13 cellular contexts compared by ENCODE assay signal in genomic region chr11:67381244-67381972, GRCh38. TPM values are rescaled to one million over a fixed set of nuclear protein-coding genes. Genes with fewer than 3 reads are reported as not detected.
A peak's percentile ranks its signal among the peaks of the same experiment; 100 is the strongest.
DNase-seq lines count a peak whose midpoint lies in the region; ATAC-seq lines count a peak whose summit lies in the region.
"Had no signal": no experiment of that assay in that cellular context is flagged by ENCODE, and none has a peak within 500 bp of the region (broad histone marks: within the 10 kb centered on the region; RNA-seq: fewer than 3 reads in every experiment).

No MANE protein-coding gene starts in this region.

- H3K4me2 ChIP-seq in Karpas-422 (ENCODE audit: low read depth, low read length, poor library complexity, severe bottlenecking): peak overlapping the region; percentile 63

- POLR2A ChIA-PET in CD8-positive, alpha-beta memory T cell (lab: Charles Lee): interaction anchor here (0.6 to 4.3 kb wide), 6 partner anchors 10 to 62 kb away, joined by 3 to 46 read pairs (median 4); partner anchors contain the start of gene POLD4
- POLR2A ChIA-PET in T-cell (lab: Charles Lee): interaction anchor here in 1 of 2 donors (0.6 kb wide), 1 partner anchor 39 kb away, joined by 4 read pairs; no protein-coding TSS in a partner anchor
- POLR2A ChIA-PET in naive thymus-derived CD4-positive, alpha-beta T cell (lab: Charles Lee): interaction anchor here (0.6 to 16.2 kb wide), 7 partner anchors 10 to 93 kb away, joined by 3 to 272 read pairs (median 6); partner anchors contain the start of genes ANKRD13D, POLD4, PPP1CA and RAD9A

- no peak overlapping the region for H3K4me3 Mint-ChIP-seq in CD8-positive, alpha-beta memory T cell
- H3K4me3 Mint-ChIP-seq in T-cell: no peak overlapping the region
- H3K4me3 Mint-ChIP-seq in naive thymus-derived CD4-positive, alpha-beta T cell: no peak overlapping the region
- H3K4me3 Mint-ChIP-seq: activated T-cell treated with anti-CD3 and anti-CD28 coated beads, Interleukin-2, amount 50 U/mL, for 24 hours had no signal

- H3K9me2 ChIP-seq in Karpas-422 (replicated peaks; ENCODE audit: insufficient read depth, low read length): no peaks in the 10 kb centered on the region

- intact Hi-C loops in naive thymus-derived CD4-positive, alpha-beta T cell (cut with micrococcal nuclease): no loop called here

- H3K4me1 ChIP-seq in CD8-positive, alpha-beta memory T cell (ENCODE audit: insufficient read depth, low read length): peaks cover 8% of the 10 kb centered on the region
- peaks cover 21% of the 10 kb centered on the region for H3K4me1 ChIP-seq in Karpas-422 (ENCODE audit: low read length)
- peaks cover 0 to 5% of the 10 kb centered on the region in 2 donors for H3K4me1 ChIP-seq in naive thymus-derived CD4-positive, alpha-beta T cell (ENCODE audit: control insufficient read depth in 2 of 2, insufficient read depth in 2 of 2, low read length in 2 of 2)

- H4K20me1 ChIP-seq in Karpas-422 (ENCODE audit: insufficient read depth, low read depth, low read length): no peaks in the 10 kb centered on the region

- no peaks in the 10 kb centered on the region for H3K36me3 ChIP-seq in CD8-positive, alpha-beta memory T cell (ENCODE audit: insufficient read depth, low read length)
- H3K36me3 ChIP-seq in Karpas-422 (ENCODE audit: insufficient read depth, low read length): no peaks in the 10 kb centered on the region
- H3K36me3 ChIP-seq in naive thymus-derived CD4-positive, alpha-beta T cell (ENCODE audit: control insufficient read depth in 2 of 3, insufficient read depth in 3 of 3, low read length in 3 of 3): no peaks in the 10 kb centered on the region
- H3K36me3 ChIP-seq: tibial artery had no signal

- peaks cover 5 to 24% (median 11%) of the 10 kb centered on the region in 3 donors for H3K4me1 Mint-ChIP-seq in CD8-positive, alpha-beta memory T cell
- peaks cover 5 to 13% (median 5%) of the 10 kb centered on the region in 3 donors for H3K4me1 Mint-ChIP-seq in T-cell
- peaks cover 6 to 20% (median 8%) of the 10 kb centered on the region in 7 donors for H3K4me1 Mint-ChIP-seq in naive thymus-derived CD4-positive, alpha-beta T cell

- no peak for ATAC-seq in T-cell (replicated peaks in 1 of 4)
- peak; percentile 60 for ATAC-seq in naive thymus-derived CD4-positive, alpha-beta T cell
- no peak for ATAC-seq in HG02610 (IDR thresholded peaks at IDR 0.05; ENCODE audit: unreplicated experiment)
- no peak for ATAC-seq in HG02852 (IDR thresholded peaks at IDR 0.05; ENCODE audit: unreplicated experiment)

- no peaks in the 10 kb centered on the region for H3K36me3 Mint-ChIP-seq in CD8-positive, alpha-beta memory T cell
- H3K36me3 Mint-ChIP-seq in T-cell: no peaks in the 10 kb centered on the region
- H3K36me3 Mint-ChIP-seq in naive thymus-derived CD4-positive, alpha-beta T cell: no peaks in the 10 kb centered on the region

- no peak for DNase-seq in CD8-positive, alpha-beta memory T cell
- DNase-seq in Karpas-422: peak; percentile 83
- no peak for DNase-seq in T-cell
- DNase-seq in naive thymus-derived CD4-positive, alpha-beta T cell: no peak
- DNase-seq in SHP77 (lab: John Stamatoyannopoulos, UW): no peak
- DNase-seq in COLO829 (ENCODE audit: low spot score): no peak
- DNase-seq: activated T-cell treated with anti-CD3 and anti-CD28 coated beads, Interleukin-2, amount 50 U/mL, for 24 hours; mesendoderm; NCI-H1105 had no signal

- H3K9me3 ChIP-seq in CD8-positive, alpha-beta memory T cell (ENCODE audit: low read length): no peaks in the 10 kb centered on the region
- no peaks in the 10 kb centered on the region for H3K9me3 ChIP-seq in Karpas-422 (ENCODE audit: low read length)
- H3K9me3 ChIP-seq in naive thymus-derived CD4-positive, alpha-beta T cell (ENCODE audit: control insufficient read depth in 2 of 3, low read length in 3 of 3): no peaks in the 10 kb centered on the region
- H3K9me3 ChIP-seq: tibial artery had no signal

- H3K9me3 Mint-ChIP-seq in CD8-positive, alpha-beta memory T cell: no peaks in the 10 kb centered on the region
- H3K9me3 Mint-ChIP-seq in T-cell: no peaks in the 10 kb centered on the region
- H3K9me3 Mint-ChIP-seq in naive thymus-derived CD4-positive, alpha-beta T cell: no peaks in the 10 kb centered on the region
- H3K9me3 Mint-ChIP-seq: activated T-cell treated with anti-CD3 and anti-CD28 coated beads, Interleukin-2, amount 50 U/mL, for 24 hours had no signal

- H3K27me3 ChIP-seq in CD8-positive, alpha-beta memory T cell (ENCODE audit: insufficient read depth, low read length, poor library complexity, severe bottlenecking): peaks cover 5% of the 10 kb centered on the region
- H3K27me3 ChIP-seq in Karpas-422 (ENCODE audit: low read length): no peaks in the 10 kb centered on the region
- H3K27me3 ChIP-seq in naive thymus-derived CD4-positive, alpha-beta T cell (ENCODE audit: control insufficient read depth in 2 of 2, insufficient read depth in 2 of 2, low read length in 2 of 2): no peaks in the 10 kb centered on the region

- H3K27ac Mint-ChIP-seq in CD8-positive, alpha-beta memory T cell: peak overlapping the region in 6 of 8 donors; percentile 44 to 87 (median 64)
- H3K27ac Mint-ChIP-seq in T-cell: peak overlapping the region; percentile 13 to 76
- H3K27ac Mint-ChIP-seq in naive thymus-derived CD4-positive, alpha-beta T cell: no peak overlapping the region
- H3K27ac Mint-ChIP-seq: activated T-cell treated with anti-CD3 and anti-CD28 coated beads, Interleukin-2, amount 50 U/mL, for 24 hours had no signal

- CTCF ChIA-PET in CD8-positive, alpha-beta memory T cell (lab: Charles Lee): interaction anchor here (0.9 to 25.1 kb wide), 19 partner anchors 9 to 128 kb away, joined by 3 to 860 read pairs (median 9); partner anchors contain the start of genes CLCF1, POLD4, PPP1CA and RAD9A
- CTCF ChIA-PET in T-cell (lab: Charles Lee): interaction anchor here (0.6 to 7.0 kb wide), 14 partner anchors 7 to 128 kb away, joined by 3 to 128 read pairs (median 4); partner anchors contain the start of genes POLD4 (in 2 of the 2) and CLCF1 (in 1 of the 2)
- CTCF ChIA-PET in naive thymus-derived CD4-positive, alpha-beta T cell (lab: Charles Lee): interaction anchor here (0.6 to 21.2 kb wide), 18 partner anchors 9 to 992 kb away, joined by 3 to 495 read pairs (median 6); partner anchors contain the start of genes CLCF1, POLD4 and PPP1CA

- no peak overlapping the region for H3K27ac ChIP-seq in CD8-positive, alpha-beta memory T cell (ENCODE audit: low read depth, low read length)
- H3K27ac ChIP-seq in Karpas-422 (ENCODE audit: low read length): peak overlapping the region; percentile 72
- no peak overlapping the region for H3K27ac ChIP-seq in naive thymus-derived CD4-positive, alpha-beta T cell (ENCODE audit: low read depth, low read length)
- H3K27ac ChIP-seq: tibial artery had no signal

- H3K79me2 ChIP-seq in Karpas-422 (ENCODE audit: low read length): no peaks in the 10 kb centered on the region

- H3K27me3 Mint-ChIP-seq in CD8-positive, alpha-beta memory T cell: peaks cover 0 to 3% of the 10 kb centered on the region in 2 donors
- peaks cover 3 to 8% of the 10 kb centered on the region in 2 donors for H3K27me3 Mint-ChIP-seq in T-cell
- H3K27me3 Mint-ChIP-seq in naive thymus-derived CD4-positive, alpha-beta T cell: peaks cover 0 to 44% (median 0%) of the 10 kb centered on the region in 5 donors

- peak overlapping the region; percentile 54 for H3K9ac ChIP-seq in Karpas-422 (ENCODE audit: low read length)

- peak overlapping the region; percentile 32 for H2AFZ ChIP-seq in Karpas-422 (ENCODE audit: low read length)

- H3K4me3 ChIP-seq in CD8-positive, alpha-beta memory T cell (ENCODE audit: low read length): no peak overlapping the region
- peak overlapping the region; percentile 39 for H3K4me3 ChIP-seq in Karpas-422 (ENCODE audit: low read length)
- no peak overlapping the region for H3K4me3 ChIP-seq in naive thymus-derived CD4-positive, alpha-beta T cell (ENCODE audit: low read length)
- H3K4me3 ChIP-seq: tibial artery had no signal

RNA-seq across cellular contexts. Expression of gene CLCF1, which starts 8.0 kb away (rescaled TPM):
- total RNA-seq in CD8-positive, alpha-beta memory T cell: 1 to 10 TPM; 3.5 to 4.2 TPM
- polyA plus RNA-seq in CD8-positive, alpha-beta memory T cell: 4.6 TPM
- 6.4 and 13.9 TPM in 2 replicates for total RNA-seq in Karpas-422 (2014; rRNA removed; shearing (Covaris generic); ENCODE audit: low replicate concordance)
- 1 to 10 TPM; 2.2 to 8.5 (median 4.1) TPM for total RNA-seq in T-cell
- 1 to 10 TPM in 2 of 5 experiments, under 1 TPM in 3; 0.32 to 7.8 (median 0.70) TPM for total RNA-seq in naive thymus-derived CD4-positive, alpha-beta T cell
- polyA plus RNA-seq in naive thymus-derived CD4-positive, alpha-beta T cell: not detected

RNA-seq across cellular contexts. Expression of gene RAD9A, which starts 10.4 kb away (rescaled TPM):
- total RNA-seq in CD8-positive, alpha-beta memory T cell: 10 to 100 TPM; 36.8 to 38.8 TPM
- 9.4 TPM for polyA plus RNA-seq in CD8-positive, alpha-beta memory T cell
- 14.8 and 19.2 TPM in 2 replicates for total RNA-seq in Karpas-422 (2014; rRNA removed; shearing (Covaris generic); ENCODE audit: low replicate concordance)
- 10 to 100 TPM; 34.9 to 63.8 (median 56.2) TPM for total RNA-seq in T-cell
- total RNA-seq in naive thymus-derived CD4-positive, alpha-beta T cell: 10 to 100 TPM; 25.6 to 48.0 (median 45.0) TPM
- 1 to 10 TPM; 6.3 to 7.2 TPM for polyA plus RNA-seq in naive thymus-derived CD4-positive, alpha-beta T cell

RNA-seq across cellular contexts. Expression of gene PPP1CA, which starts 20.2 kb away (rescaled TPM):
- total RNA-seq in CD8-positive, alpha-beta memory T cell: 100 to 1,000 TPM; 338 to 357 TPM
- 564 TPM for polyA plus RNA-seq in CD8-positive, alpha-beta memory T cell
- total RNA-seq in Karpas-422 (2014; rRNA removed; shearing (Covaris generic); ENCODE audit: low replicate concordance): 218 and 332 TPM in 2 replicates
- total RNA-seq in T-cell: 100 to 1,000 TPM; 118 to 198 (median 186) TPM
- 100 to 1,000 TPM in 4 of 5 experiments, 10 to 100 TPM in 1; 83.0 to 339 (median 122) TPM for total RNA-seq in naive thymus-derived CD4-positive, alpha-beta T cell
- polyA plus RNA-seq in naive thymus-derived CD4-positive, alpha-beta T cell: 100 to 1,000 TPM; 350 to 363 TPM

RNA-seq across cellular contexts. Expression of gene TBC1D10C, which starts 22.5 kb away (rescaled TPM):
- 100 to 1,000 TPM; 102 to 105 TPM for total RNA-seq in CD8-positive, alpha-beta memory T cell
- 331 TPM for polyA plus RNA-seq in CD8-positive, alpha-beta memory T cell
- 52.4 and 122 TPM in 2 replicates for total RNA-seq in Karpas-422 (2014; rRNA removed; shearing (Covaris generic); ENCODE audit: low replicate concordance)
- total RNA-seq in T-cell: 100 to 1,000 TPM; 288 to 449 (median 436) TPM
- total RNA-seq in naive thymus-derived CD4-positive, alpha-beta T cell: 100 to 1,000 TPM; 243 to 425 (median 346) TPM
- polyA plus RNA-seq in naive thymus-derived CD4-positive, alpha-beta T cell: 100 to 1,000 TPM; 225 to 366 TPM
- total RNA-seq: renal cortical epithelial cell had no signal

RNA-seq across cellular contexts. Expression of gene POLD4, which starts 28.1 kb away (rescaled TPM):
- total RNA-seq in CD8-positive, alpha-beta memory T cell: 10 to 100 TPM; 32.3 to 37.8 TPM
- 91.2 TPM for polyA plus RNA-seq in CD8-positive, alpha-beta memory T cell
- total RNA-seq in Karpas-422 (2014; rRNA removed; shearing (Covaris generic); ENCODE audit: low replicate concordance): 362 and 684 TPM in 2 replicates
- total RNA-seq in T-cell: 100 to 1,000 TPM in 2 of 5 donors, 10 to 100 TPM in 3; 55.1 to 107 (median 98.0) TPM
- 100 to 1,000 TPM in 1 of 5 experiments, 10 to 100 TPM in 4; 59.9 to 104 (median 76.1) TPM for total RNA-seq in naive thymus-derived CD4-positive, alpha-beta T cell
- 100 to 1,000 TPM in 1 of 2 donors, 10 to 100 TPM in 1; 98.9 to 116 TPM for polyA plus RNA-seq in naive thymus-derived CD4-positive, alpha-beta T cell

Comparison
In these comparisons a context has a peak if more than half of its experiments do, and no peak if none do; other contexts are left out.
1. H3K27ac Mint-ChIP-seq: peak in CD8-positive, alpha-beta memory T cell (6 of 8) and T-cell (2 of 2); none in naive thymus-derived CD4-positive, alpha-beta T cell (0 of 9).